In the genomic region with DNA sequence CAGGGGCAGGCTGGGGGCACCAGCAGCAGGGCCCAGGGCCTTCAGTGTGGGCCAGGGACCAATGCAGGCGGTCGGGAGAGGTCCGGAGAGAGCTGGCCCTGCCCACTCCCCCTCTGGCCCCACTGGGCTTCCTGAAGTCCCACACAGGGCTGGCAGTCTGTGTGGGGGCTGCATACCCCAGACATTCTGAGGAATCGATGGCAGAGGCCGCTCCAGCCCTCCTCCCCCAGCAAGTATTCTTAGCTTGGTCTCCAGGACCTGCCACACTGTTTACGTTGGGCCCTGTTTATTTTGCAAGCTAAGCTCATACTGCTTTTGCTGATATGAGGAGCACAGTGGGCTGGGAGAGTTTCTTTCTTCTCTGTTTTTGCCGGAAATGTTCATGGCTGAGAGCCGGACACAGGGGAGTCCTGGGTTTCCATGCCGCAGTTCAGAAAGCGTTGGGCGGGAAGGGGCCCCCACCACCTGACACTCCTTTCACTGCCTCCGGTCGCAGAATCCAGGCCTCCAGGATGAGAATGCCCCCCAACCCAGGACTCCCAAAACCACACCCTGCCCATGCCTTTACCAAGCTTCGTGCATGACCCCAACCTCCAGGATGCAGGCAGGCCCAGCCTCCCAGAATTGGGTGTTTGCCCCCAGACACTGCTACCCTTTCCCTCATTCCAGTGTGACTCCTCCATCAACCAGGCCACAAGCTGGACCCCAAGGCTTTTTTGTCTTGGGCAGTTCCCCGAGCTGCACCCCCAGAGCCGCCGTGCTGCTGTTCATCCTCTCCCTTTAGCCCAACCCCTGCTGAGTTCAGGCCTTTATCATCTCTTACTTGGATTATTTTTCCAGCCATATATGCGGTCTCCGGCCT, we compare ENCODE assay signal across 1 cellular context.
TF ChIP-seq lines count a peak whose summit lies in the region.

No MANE protein-coding gene starts in this region.

TF ChIP-seq in K562, 482 proteins besides CTCF, POLR2A, EP300 and RAD21 (continued from another document and continues in another):
- TF ChIP-seq MGA (IDR thresholded peaks at IDR 0.05) (peak; percentile 82), ZNF263 (CRISPR knock-in tag; IDR thresholded peaks at IDR 0.05; ENCODE audit: borderline replicate concordance) (peak; percentile 39; the same call in 1 of the 2 replicates), ZNF41 (CRISPR knock-in tag; conservative IDR thresholded peaks at IDR 0.05) (peak; percentile 57; the same call in 1 of the 2 replicates), RCOR1 (IDR thresholded peaks at IDR 0.05; ENCODE audit: borderline replicate concordance in 1 of 2, low read depth in 2 of 2, low read length in 2 of 2) (0 out of 4 replicates have a peak, but pooled peaks of 1 of the 2 experiments have one; percentile 12), IRF9 (tag; IDR thresholded peaks at IDR 0.05) (no peak), ZNF384 (IDR thresholded peaks at IDR 0.05; ENCODE audit: low read depth, low read length) (no peak), NR2C2 (CRISPR knock-in tag; IDR thresholded peaks at IDR 0.05) (no peak), NR2C2 (tag; IDR thresholded peaks at IDR 0.05) (no peak), ZNF561 (CRISPR knock-in tag; conservative IDR thresholded peaks at IDR 0.05) (no peak), MAX (CRISPR knock-in tag; IDR thresholded peaks at IDR 0.05) (no peak), HDAC2 (IDR thresholded peaks at IDR 0.05) (peak; percentile 4; the same call in 1 of the 2 replicates), CBX1 (IDR thresholded peaks at IDR 0.05; ENCODE audit: low read depth) (0 out of 2 replicates have a peak, but pooled peaks have one; percentile 13), ZNF184 (CRISPR knock-in tag; IDR thresholded peaks at IDR 0.05) (no peak), SRF (CRISPR knock-in tag; IDR thresholded peaks at IDR 0.05) (no peak), ATF7 (IDR thresholded peaks at IDR 0.05) (no peak), HNRNPUL1 (IDR thresholded peaks at IDR 0.05; ENCODE audit: low read length) (no peak), CREM (IDR thresholded peaks at IDR 0.05; ENCODE audit: low read depth) (0 out of 2 replicates have a peak, but pooled peaks have one; percentile 9), SMAD4 (CRISPR knock-in tag; conservative IDR thresholded peaks at IDR 0.05) (peak; percentile 59; the same call in 1 of the 2 replicates), TRIM24 (IDR thresholded peaks at IDR 0.05) (no peak), TBP (optimal IDR thresholded peaks at IDR 0.05; ENCODE audit: low read depth, low read length) (peak; percentile 34), TOE1 (IDR thresholded peaks at IDR 0.05; ENCODE audit: borderline replicate concordance) (0 out of 2 replicates have a peak, but pooled peaks have one; percentile 33), TOE1 (CRISPR knock-in tag; IDR thresholded peaks at IDR 0.05; ENCODE audit: borderline replicate concordance, low read depth) (no peak), PHF21A (IDR thresholded peaks at IDR 0.05; ENCODE audit: borderline replicate concordance, low read depth) (0 out of 2 replicates have a peak, but pooled peaks have one; percentile 37), KLF6 (CRISPR knock-in tag; IDR thresholded peaks at IDR 0.05; ENCODE audit: borderline replicate concordance) (no peak), ZBTB12 (CRISPR knock-in tag; IDR thresholded peaks at IDR 0.05) (peak; percentile 29; the same call in 1 of the 2 replicates), ZFP36 (IDR thresholded peaks at IDR 0.05; ENCODE audit: low read depth, low read length, partially characterized antibody) (no peak), USF2 (CRISPR knock-in tag; IDR thresholded peaks at IDR 0.05) (no peak), ZBTB9 (CRISPR knock-in tag; IDR thresholded peaks at IDR 0.05) (no peak; the same call in 1 of the 2 replicates), TFAP4 (CRISPR knock-in tag; IDR thresholded peaks at IDR 0.05; ENCODE audit: borderline replicate concordance) (peak; percentile 4; the same call in 1 of the 2 replicates), TBL1XR1 (IDR thresholded peaks at IDR 0.05; ENCODE audit: low read length in 2 of 2) (no peak), MCM7 (IDR thresholded peaks at IDR 0.05) (no peak), BRF1 (IDR thresholded peaks at IDR 0.05; ENCODE audit: borderline replicate concordance, extremely low read depth, insufficient read length) (no peak), EP400 (IDR thresholded peaks at IDR 0.05) (no peak; the same call in 1 of the 2 replicates)
- TF ChIP-seq, protein P1, sequence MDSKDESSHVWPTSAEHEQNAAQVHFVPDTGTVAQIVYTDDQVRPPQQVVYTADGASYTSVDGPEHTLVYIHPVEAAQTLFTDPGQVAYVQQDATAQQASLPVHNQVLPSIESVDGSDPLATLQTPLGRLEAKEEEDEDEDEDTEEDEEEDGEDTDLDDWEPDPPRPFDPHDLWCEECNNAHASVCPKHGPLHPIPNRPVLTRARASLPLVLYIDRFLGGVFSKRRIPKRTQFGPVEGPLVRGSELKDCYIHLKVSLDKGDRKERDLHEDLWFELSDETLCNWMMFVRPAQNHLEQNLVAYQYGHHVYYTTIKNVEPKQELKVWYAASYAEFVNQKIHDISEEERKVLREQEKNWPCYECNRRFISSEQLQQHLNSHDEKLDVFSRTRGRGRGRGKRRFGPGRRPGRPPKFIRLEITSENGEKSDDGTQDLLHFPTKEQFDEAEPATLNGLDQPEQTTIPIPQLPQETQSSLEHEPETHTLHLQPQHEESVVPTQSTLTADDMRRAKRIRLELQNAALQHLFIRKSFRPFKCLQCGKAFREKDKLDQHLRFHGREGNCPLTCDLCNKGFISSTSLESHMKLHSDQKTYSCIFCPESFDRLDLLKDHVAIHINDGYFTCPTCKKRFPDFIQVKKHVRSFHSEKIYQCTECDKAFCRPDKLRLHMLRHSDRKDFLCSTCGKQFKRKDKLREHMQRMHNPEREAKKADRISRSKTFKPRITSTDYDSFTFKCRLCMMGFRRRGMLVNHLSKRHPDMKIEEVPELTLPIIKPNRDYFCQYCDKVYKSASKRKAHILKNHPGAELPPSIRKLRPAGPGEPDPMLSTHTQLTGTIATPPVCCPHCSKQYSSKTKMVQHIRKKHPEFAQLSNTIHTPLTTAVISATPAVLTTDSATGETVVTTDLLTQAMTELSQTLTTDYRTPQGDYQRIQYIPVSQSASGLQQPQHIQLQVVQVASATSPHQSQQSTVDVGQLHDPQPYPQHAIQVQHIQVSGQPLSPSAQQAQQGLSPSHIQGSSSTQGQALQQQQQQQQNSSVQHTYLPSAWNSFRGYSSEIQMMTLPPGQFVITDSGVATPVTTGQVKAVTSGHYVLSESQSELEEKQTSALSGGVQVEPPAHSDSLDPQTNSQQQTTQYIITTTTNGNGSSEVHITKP (IDR thresholded peaks at IDR 0.05; ENCODE audit: partially characterized antibody): no peak
